Comparison of ENCODE assay signal across 8 cellular contexts in genomic region chr1:153945131-153945794, GRCh38. TPM values are rescaled to one million over a fixed set of nuclear protein-coding genes. Genes with fewer than 3 reads are reported as not detected.
A peak's percentile ranks its signal among the peaks of the same experiment; 100 is the strongest.
DNase-seq lines count a peak whose midpoint lies in the region; ATAC-seq and TF ChIP-seq lines count a peak whose summit lies in the region.

No MANE protein-coding gene starts in this region.

- CTCF ChIA-PET in CD8-positive, alpha-beta memory T cell (lab: Charles Lee), result interaction anchor here (0.6 to 6.0 kb wide), 16 partner anchors 9 to 178 kb away, joined by 3 to 58 read pairs (median 8); partner anchors contain the start of genes CREB3L4, CRTC2, GATAD2B and JTB

- peak overlapping the region; percentile 90 for H3K9ac ChIP-seq in iPS-15b (ENCODE audit: low read depth, low read length)

- peak; percentile 80 to 92 (median 88) for DNase-seq in CD8-positive, alpha-beta memory T cell
- peak; percentile 41 to 80 for DNase-seq in ascending aorta (ENCODE audit: low spot score in 2 of 2)
- DNase-seq in stimulated activated CD4-positive, alpha-beta T cell treated with anti-CD3 and anti-CD28 coated beads, Interleukin-15, amount 100 ng/mL, for 1 hour (ENCODE audit: low read depth in 1 of 2, low spot score in 1 of 2), result peak; percentile 44 to 46
- no peak for DNase-seq in foreskin melanocyte

- H3K9me3 ChIP-seq in CD8-positive, alpha-beta memory T cell (ENCODE audit: low read length), result no peaks in the 10 kb centered on the region
- H3K9me3 ChIP-seq in ascending aorta (no peaks in the 10 kb centered on the region), iPS-15b (ENCODE audit: control insufficient read depth, insufficient read depth, low read length) (no peaks in the 10 kb centered on the region)

- no peak for TF ChIP-seq CTCF in ascending aorta (IDR thresholded peaks at IDR 0.05)

- POLR2A ChIA-PET in CD8-positive, alpha-beta memory T cell (lab: Charles Lee), result interaction anchor here (0.5 to 4.1 kb wide), 19 partner anchors 12 to 275 kb away, joined by 3 to 56 read pairs (median 5); partner anchors contain the start of genes CREB3L4, CRTC2, GATAD2B and JTB

- no peaks in the 10 kb centered on the region for H3K27me3 ChIP-seq in CD8-positive, alpha-beta memory T cell (ENCODE audit: insufficient read depth, low read length, poor library complexity, severe bottlenecking)
- H3K27me3 ChIP-seq in ascending aorta (no peaks in the 10 kb centered on the region), iPS-15b (ENCODE audit: control insufficient read depth, insufficient read depth, low read length) (no peaks in the 10 kb centered on the region)

- peaks cover 41% of the 10 kb centered on the region for H3K36me3 ChIP-seq in CD8-positive, alpha-beta memory T cell (ENCODE audit: insufficient read depth, low read length)
- H3K36me3 ChIP-seq in ascending aorta (peaks cover 51 to 55% of the 10 kb centered on the region in 2 donors), iPS-15b (ENCODE audit: control insufficient read depth, insufficient read depth, low read length) (peaks cover 32% of the 10 kb centered on the region)

- H3K4me3 Mint-ChIP-seq in CD8-positive, alpha-beta memory T cell, result peak overlapping the region; percentile 94 to 99 (median 98)
- peak overlapping the region; percentile 94 for H3K4me3 Mint-ChIP-seq in T-helper 1 cell treated with Interleukin-12 subunit alpha and Interleukin-12 subunit beta and Interleukin-4 antibody, amounts not matched to agents 30 μg/mL and 1 μg/mL, for 36 hours

- ATAC-seq in HG02678 (IDR thresholded peaks at IDR 0.05; ENCODE audit: unreplicated experiment), result peak; percentile 20
- no peak for ATAC-seq in HG03439 (IDR thresholded peaks at IDR 0.05; ENCODE audit: unreplicated experiment)

- peak overlapping the region; percentile 91 for H3K27ac ChIP-seq in CD8-positive, alpha-beta memory T cell (ENCODE audit: low read depth, low read length)
- peak overlapping the region; percentile 89 to 98 for H3K27ac ChIP-seq in ascending aorta

- H3K27ac Mint-ChIP-seq in CD8-positive, alpha-beta memory T cell, result peak overlapping the region; percentile 93 to 100 (median 98)
- peak overlapping the region; percentile 98 for H3K27ac Mint-ChIP-seq in T-helper 1 cell treated with Interleukin-12 subunit alpha and Interleukin-12 subunit beta and Interleukin-4 antibody, amounts not matched to agents 30 μg/mL and 1 μg/mL, for 36 hours

- H3K36me3 Mint-ChIP-seq in CD8-positive, alpha-beta memory T cell, result peaks cover 0 to 82% (median 11%) of the 10 kb centered on the region in 3 donors
- peaks cover 45% of the 10 kb centered on the region for H3K36me3 Mint-ChIP-seq in T-helper 1 cell treated with Interleukin-12 subunit alpha and Interleukin-12 subunit beta and Interleukin-4 antibody, amounts not matched to agents 30 μg/mL and 1 μg/mL, for 36 hours (ENCODE audit: low read depth)

- intact Hi-C loops in ascending aorta (cut with DNase I), result loop anchor here (1.0 to 5.0 kb wide), 3 partner anchors 22 to 458 kb away; no protein-coding TSS in a partner anchor

- peaks cover 32 to 53% (median 42%) of the 10 kb centered on the region in 3 donors for H3K4me1 Mint-ChIP-seq in CD8-positive, alpha-beta memory T cell
- peaks cover 26% of the 10 kb centered on the region for H3K4me1 Mint-ChIP-seq in T-helper 1 cell treated with Interleukin-12 subunit alpha and Interleukin-12 subunit beta and Interleukin-4 antibody, amounts not matched to agents 30 μg/mL and 1 μg/mL, for 36 hours (ENCODE audit: low read depth)

- H3K4me3 ChIP-seq in CD8-positive, alpha-beta memory T cell (ENCODE audit: low read length), result peak overlapping the region; percentile 83
- H3K4me3 ChIP-seq in ascending aorta (peak overlapping the region; percentile 93 to 99), iPS-15b (ENCODE audit: low read depth, low read length) (peak overlapping the region; percentile 78)

- peaks cover 0 to 6% of the 10 kb centered on the region in 2 donors for H3K27me3 Mint-ChIP-seq in CD8-positive, alpha-beta memory T cell
- no peaks in the 10 kb centered on the region for H3K27me3 Mint-ChIP-seq in T-helper 1 cell treated with Interleukin-12 subunit alpha and Interleukin-12 subunit beta and Interleukin-4 antibody, amounts not matched to agents 30 μg/mL and 1 μg/mL, for 36 hours (ENCODE audit: low read depth)

- no peaks in the 10 kb centered on the region for H3K9me3 Mint-ChIP-seq in CD8-positive, alpha-beta memory T cell
- no peaks in the 10 kb centered on the region for H3K9me3 Mint-ChIP-seq in T-helper 1 cell treated with Interleukin-12 subunit alpha and Interleukin-12 subunit beta and Interleukin-4 antibody, amounts not matched to agents 30 μg/mL and 1 μg/mL, for 36 hours

- peaks cover 31% of the 10 kb centered on the region for H3K4me1 ChIP-seq in CD8-positive, alpha-beta memory T cell (ENCODE audit: insufficient read depth, low read length)
- H3K4me1 ChIP-seq in ascending aorta, result peaks cover 4 to 9% of the 10 kb centered on the region in 2 donors
- peaks cover 4% of the 10 kb centered on the region for H3K4me1 ChIP-seq in iPS-15b (ENCODE audit: control insufficient read depth, insufficient read depth, low read length)

RNA-seq across cellular contexts. Expression of gene DENND4B, which starts 1.3 kb away (rescaled TPM):
- total RNA-seq in CD8-positive, alpha-beta memory T cell, result 100 to 1,000 TPM; 100 to 102 TPM
- 27.3 TPM for polyA plus RNA-seq in CD8-positive, alpha-beta memory T cell
- 80.0 TPM for total RNA-seq in ascending aorta

RNA-seq across cellular contexts. Expression of gene CRTC2, which starts 13.1 kb away (rescaled TPM):
- total RNA-seq in CD8-positive, alpha-beta memory T cell, result 10 to 100 TPM; 53.9 to 63.2 TPM
- 38.9 TPM for polyA plus RNA-seq in CD8-positive, alpha-beta memory T cell
- total RNA-seq in ascending aorta, result 10.1 TPM

RNA-seq across cellular contexts. Expression of gene SLC39A1, which starts 18.1 kb away (rescaled TPM):
- total RNA-seq in CD8-positive, alpha-beta memory T cell, result 10 to 100 TPM; 85.5 to 88.2 TPM
- 39.2 TPM for polyA plus RNA-seq in CD8-positive, alpha-beta memory T cell
- total RNA-seq in ascending aorta, result 86.3 TPM

RNA-seq across cellular contexts. Expression of gene CREB3L4, which starts 22.4 kb away (rescaled TPM):
- total RNA-seq in CD8-positive, alpha-beta memory T cell, result 10 to 100 TPM in 1 of 2 experiments, 1 to 10 TPM in 1; 10.0 to 10.1 TPM
- 5.3 TPM for polyA plus RNA-seq in CD8-positive, alpha-beta memory T cell
- total RNA-seq in ascending aorta, result 6.3 TPM

RNA-seq across cellular contexts. Expression of gene GATAD2B, which starts 22.5 kb away (rescaled TPM):
- 10 to 100 TPM; 64.9 to 71.9 TPM for total RNA-seq in CD8-positive, alpha-beta memory T cell
- polyA plus RNA-seq in CD8-positive, alpha-beta memory T cell, result 5.6 TPM
- 9.5 TPM for total RNA-seq in ascending aorta
